8 cellular contexts compared by ENCODE assay signal in genomic region chr1:1347663-1348419, GRCh38. TPM values are rescaled to one million over a fixed set of nuclear protein-coding genes. Genes with fewer than 3 reads are reported as not detected.
DNase-seq lines count a peak whose midpoint lies in the region; ATAC-seq and TF ChIP-seq lines count a peak whose summit lies in the region.

No MANE protein-coding gene starts in this region.

- H3K4me1 ChIP-seq in OCI-LY1 (ENCODE audit: insufficient read depth, low read length, severe bottlenecking) (peaks cover 14% of the 10 kb centered on the region), endodermal cell (ENCODE audit: control insufficient read depth, insufficient read depth, low read length) (peaks cover 5% of the 10 kb centered on the region)

- H3K79me2 ChIP-seq in OCI-LY1 (ENCODE audit: insufficient read depth, low read length): no peaks in the 10 kb centered on the region

- no peaks in the 10 kb centered on the region for H3K9me2 ChIP-seq in OCI-LY1 (ENCODE audit: low read depth, low read length)

- WGBS in endodermal cell (ENCODE audit: insufficient coverage in 1 of 2, insufficient read length in 1 of 2), 2 experiments: 21 to 34% methylated on average over 15 to 26 of the region's 26 CpGs

- H3K36me3 ChIP-seq in OCI-LY1 (ENCODE audit: insufficient read depth, low read length) (no peaks in the 10 kb centered on the region), endodermal cell (ENCODE audit: control insufficient read depth, insufficient read depth, low read length) (peaks cover 5% of the 10 kb centered on the region)

- peaks cover 2% of the 10 kb centered on the region; the same call in 1 of the 2 replicates for H4K20me1 ChIP-seq in OCI-LY1 (ENCODE audit: insufficient read depth, low read length)

- DNase-seq in Daoy (ENCODE audit: low read depth): peak; percentile 56
- DNase-seq in endodermal cell: peak; percentile 86
- no peak for DNase-seq in natural killer cell treated with Interleukin-12 subunit alpha and Interleukin-12 subunit beta and Interleukin-15 and Interleukin-18, amount 100 ng/mL, for 72 hours (ENCODE audit: low spot score)
- DNase-seq in C1 segment of cervical spinal cord (lab: John Stamatoyannopoulos, UW): no peak
- no peak for DNase-seq in GDM1 (lab: John Stamatoyannopoulos, UW)

- H3K4me3 ChIP-seq in OCI-LY1 (ENCODE audit: low read depth, low read length, poor library complexity, severe bottlenecking): peak overlapping the region; percentile 68
- H3K4me3 ChIP-seq in endodermal cell (ENCODE audit: low read length): peak overlapping the region; percentile 90

- H3K4me1 Mint-ChIP-seq in endodermal cell: peaks cover 10% of the 10 kb centered on the region
- H3K4me1 Mint-ChIP-seq in natural killer cell treated with Interleukin-12 subunit alpha and Interleukin-12 subunit beta and Interleukin-15 and Interleukin-18, amount 100 ng/mL, for 72 hours (ENCODE audit: low read depth in 2 of 2): peaks cover 0 to 13% of the 10 kb centered on the region in 2 donors

- no peaks in the 10 kb centered on the region for H3K9me3 Mint-ChIP-seq in endodermal cell
- no peaks in the 10 kb centered on the region for H3K9me3 Mint-ChIP-seq in natural killer cell treated with Interleukin-12 subunit alpha and Interleukin-12 subunit beta and Interleukin-15 and Interleukin-18, amount 100 ng/mL, for 72 hours

- no peak overlapping the region for H3K27ac ChIP-seq in OCI-LY1 (ENCODE audit: low read depth, low read length, poor library complexity, severe bottlenecking)
- H3K27ac ChIP-seq in endodermal cell (ENCODE audit: low read depth, low read length): no peak overlapping the region

- no peaks in the 10 kb centered on the region for H3K9me3 ChIP-seq in OCI-LY1 (ENCODE audit: low read length)
- H3K9me3 ChIP-seq in endodermal cell (ENCODE audit: control insufficient read depth, low read length): no peaks in the 10 kb centered on the region

- no peak for ATAC-seq in natural killer cell treated with Interleukin-12 subunit alpha and Interleukin-12 subunit beta and Interleukin-15 and Interleukin-18, amount 100 ng/mL, for 72 hours
- no peak for ATAC-seq in HG03025 (IDR thresholded peaks at IDR 0.05; ENCODE audit: low FRiP score, unreplicated experiment)
- no peak for ATAC-seq in HG02588 (IDR thresholded peaks at IDR 0.05; ENCODE audit: unreplicated experiment)

- H3K27me3 Mint-ChIP-seq in endodermal cell (ENCODE audit: insufficient read depth): no peaks in the 10 kb centered on the region
- H3K27me3 Mint-ChIP-seq in natural killer cell treated with Interleukin-12 subunit alpha and Interleukin-12 subunit beta and Interleukin-15 and Interleukin-18, amount 100 ng/mL, for 72 hours: peaks cover 0 to 3% of the 10 kb centered on the region in 2 donors

- H3K27me3 ChIP-seq in OCI-LY1 (ENCODE audit: insufficient read depth, low read length): peaks cover 6% of the 10 kb centered on the region; the same call in 1 of the 2 replicates
- no peaks in the 10 kb centered on the region for H3K27me3 ChIP-seq in endodermal cell (ENCODE audit: control insufficient read depth, insufficient read depth, low read length, poor library complexity, severe bottlenecking)

- H3K4me3 Mint-ChIP-seq in endodermal cell: peak overlapping the region; percentile 67
- peak overlapping the region; percentile 69 for H3K4me3 Mint-ChIP-seq in natural killer cell treated with Interleukin-12 subunit alpha and Interleukin-12 subunit beta and Interleukin-15 and Interleukin-18, amount 100 ng/mL, for 72 hours

- no peak for TF ChIP-seq CTCF in OCI-LY1 (IDR thresholded peaks at IDR 0.05; ENCODE audit: low read length)
- no peak for TF ChIP-seq CTCF in endodermal cell (conservative IDR thresholded peaks at IDR 0.05)

- no peaks in the 10 kb centered on the region for H3K36me3 Mint-ChIP-seq in endodermal cell (ENCODE audit: low read depth)
- no peaks in the 10 kb centered on the region for H3K36me3 Mint-ChIP-seq in natural killer cell treated with Interleukin-12 subunit alpha and Interleukin-12 subunit beta and Interleukin-15 and Interleukin-18, amount 100 ng/mL, for 72 hours

- no peak overlapping the region for H3K27ac Mint-ChIP-seq in endodermal cell
- no peak overlapping the region for H3K27ac Mint-ChIP-seq in natural killer cell treated with Interleukin-12 subunit alpha and Interleukin-12 subunit beta and Interleukin-15 and Interleukin-18, amount 100 ng/mL, for 72 hours

- no peak overlapping the region for H2AFZ ChIP-seq in OCI-LY1 (ENCODE audit: low read length)

- H3F3A ChIP-seq in OCI-LY1 (ENCODE audit: insufficient read depth, low read length): no peaks in the 10 kb centered on the region; the same call in 1 of the 2 replicates

- H3K4me2 ChIP-seq in OCI-LY1 (ENCODE audit: low read length): peak overlapping the region; percentile 82

- H3K9ac ChIP-seq in OCI-LY1 (ENCODE audit: low read length): peak overlapping the region; percentile 61; the same call in 1 of the 2 replicates
- H3K9ac ChIP-seq in endodermal cell (ENCODE audit: extremely low read depth, low read length, poor library complexity, severe bottlenecking): peak overlapping the region; percentile 63

RNA-seq across cellular contexts. Expression of gene DVL1, which starts 1.4 kb away (rescaled TPM):
- 44.4 and 65.5 TPM in 2 replicates for total RNA-seq in Daoy (2014; rRNA removed; shearing (Covaris generic))
- total RNA-seq in endodermal cell: 10 to 100 TPM; 71.9 to 73.3 TPM
- polyA plus RNA-seq in endodermal cell (2013, experiment 1 of 2): 56.7 TPM
- polyA plus RNA-seq in endodermal cell (2013, experiment 2 of 2): 48.1 TPM
- 10 to 100 TPM; 29.4 to 66.5 TPM for total RNA-seq in natural killer cell treated with Interleukin-12 subunit alpha and Interleukin-12 subunit beta and Interleukin-15 and Interleukin-18, amount 100 ng/mL, for 72 hours

RNA-seq across cellular contexts. Expression of gene MXRA8, which starts 10.5 kb away (rescaled TPM):
- 0.23 TPM in 1 of 2 replicates, not detected in the other for total RNA-seq in Daoy (2014; rRNA removed; shearing (Covaris generic))
- 10 to 100 TPM; 28.3 to 29.2 TPM for total RNA-seq in endodermal cell
- 144 TPM for polyA plus RNA-seq in endodermal cell (2013, experiment 1 of 2)
- polyA plus RNA-seq in endodermal cell (2013, experiment 2 of 2): 128 TPM
- total RNA-seq in natural killer cell treated with Interleukin-12 subunit alpha and Interleukin-12 subunit beta and Interleukin-15 and Interleukin-18, amount 100 ng/mL, for 72 hours: not detected

RNA-seq across cellular contexts. Expression of gene TAS1R3, which starts 16.8 kb away (rescaled TPM):
- total RNA-seq in Daoy (2014; rRNA removed; shearing (Covaris generic)): under 0.01 TPM in 1 of 2 replicates, not detected in the other
- under 1 TPM; 0.09 to 0.35 TPM for total RNA-seq in endodermal cell
- polyA plus RNA-seq in endodermal cell (2013, experiment 1 of 2): 0.21 TPM
- 0.21 TPM for polyA plus RNA-seq in endodermal cell (2013, experiment 2 of 2)
- total RNA-seq in natural killer cell treated with Interleukin-12 subunit alpha and Interleukin-12 subunit beta and Interleukin-15 and Interleukin-18, amount 100 ng/mL, for 72 hours: under 1 TPM; 0.81 to 0.89 TPM

RNA-seq across cellular contexts. Expression of gene CPTP, which starts 23.2 kb away (rescaled TPM):
- 7.0 and 12.9 TPM in 2 replicates for total RNA-seq in Daoy (2014; rRNA removed; shearing (Covaris generic))
- 10 to 100 TPM; 12.0 to 13.6 TPM for total RNA-seq in endodermal cell
- 12.8 TPM for polyA plus RNA-seq in endodermal cell (2013, experiment 1 of 2)
- 11.3 TPM for polyA plus RNA-seq in endodermal cell (2013, experiment 2 of 2)
- 10 to 100 TPM; 15.7 to 20.1 TPM for total RNA-seq in natural killer cell treated with Interleukin-12 subunit alpha and Interleukin-12 subunit beta and Interleukin-15 and Interleukin-18, amount 100 ng/mL, for 72 hours

RNA-seq across cellular contexts. Expression of gene INTS11, which starts 23.4 kb away (rescaled TPM):
- total RNA-seq in Daoy (2014; rRNA removed; shearing (Covaris generic)): 76.5 and 95.7 TPM in 2 replicates
- 100 to 1,000 TPM; 146 to 153 TPM for total RNA-seq in endodermal cell
- polyA plus RNA-seq in endodermal cell (2013, experiment 1 of 2): 107 TPM
- 92.4 TPM for polyA plus RNA-seq in endodermal cell (2013, experiment 2 of 2)
- 100 to 1,000 TPM; 122 to 204 TPM for total RNA-seq in natural killer cell treated with Interleukin-12 subunit alpha and Interleukin-12 subunit beta and Interleukin-15 and Interleukin-18, amount 100 ng/mL, for 72 hours

Comparison
In these comparisons a context has a peak if more than half of its experiments do, and no peak if none do; other contexts are left out.
1. DNase-seq: peak in Daoy (single experiment) and endodermal cell (single experiment); none in natural killer cell treated with Interleukin-12 subunit alpha and Interleukin-12 subunit beta and Interleukin-15 and Interleukin-18, amount 100 ng/mL, for 72 hours (single experiment), C1 segment of cervical spinal cord (0 of 14) and GDM1 (single experiment).
2. RNA of gene MXRA8, which starts 10.5 kb away (total RNA-seq): 28.3 to 29.2 TPM in endodermal cell; 0.23 TPM in Daoy and not detected in natural killer cell treated with Interleukin-12 subunit alpha and Interleukin-12 subunit beta and Interleukin-15 and Interleukin-18, amount 100 ng/mL, for 72 hours; every median in the first group is over 10 times any median in the second.